8 cellular contexts compared by ENCODE assay signal in the genomic region with DNA sequence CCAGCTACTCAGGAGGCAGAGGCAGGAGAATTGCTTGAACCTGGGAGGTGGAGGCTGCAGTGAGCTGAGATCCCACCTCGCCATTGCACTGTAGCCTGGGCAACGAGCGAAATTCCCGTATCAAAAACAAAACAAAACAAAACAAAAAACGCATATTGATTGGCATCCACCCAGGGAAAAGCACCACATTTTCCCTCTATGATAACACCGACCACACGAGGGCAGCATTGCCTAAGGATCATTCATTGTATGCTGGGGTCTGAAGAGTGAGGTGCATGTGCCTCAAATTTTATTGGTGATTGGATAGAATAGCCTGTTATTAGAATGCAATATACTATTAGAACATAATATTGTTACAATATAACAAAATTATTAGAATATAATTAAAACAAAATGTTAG.
DNase-seq lines count a peak whose midpoint lies in the region; ATAC-seq lines count a peak whose summit lies in the region.

No MANE protein-coding gene starts in this region.

- DNase-seq in NCI-H1092 treated with DMSO at 0.1 percent for 48 hours (lab: John Stamatoyannopoulos, UW): peak; percentile 28
- no peak for DNase-seq in NCI-H1092 (lab: John Stamatoyannopoulos, UW)
- peak; percentile 44 to 51 for DNase-seq in SJSA1 (ENCODE audit: low read depth in 1 of 2, low spot score in 2 of 2)
- peak; percentile 38 for DNase-seq in fibroblast of gingiva (ENCODE audit: low read depth)
- DNase-seq in stimulated activated CD8-positive, alpha-beta memory T cell treated with anti-CD3 and anti-CD28 coated beads, Interleukin-7, amount 100 ng/mL, for 24 hours (ENCODE audit: low read depth): peak; percentile 9
- DNase-seq in amniotic stem cell (lab: John Stamatoyannopoulos, UW): no peak
- no peak for DNase-seq in NCI-H1694 treated with DMSO at 0.1 percent for 48 hours (lab: John Stamatoyannopoulos, UW)

- no peaks in the 10 kb centered on the region for H3K9me3 ChIP-seq in SJSA1 (replicated peaks)

- H3K27ac ChIP-seq in SJSA1: no peak overlapping the region

- H3K4me1 ChIP-seq in SJSA1 (replicated peaks): no peaks in the 10 kb centered on the region

- H3K36me3 ChIP-seq in SJSA1: peaks cover 4% of the 10 kb centered on the region; the same call in 1 of the 2 replicates

- H3K27me3 ChIP-seq in SJSA1 (replicated peaks): no peaks in the 10 kb centered on the region

- H3K4me3 ChIP-seq in SJSA1: no peak overlapping the region

- ATAC-seq in HG02678 (IDR thresholded peaks at IDR 0.05; ENCODE audit: unreplicated experiment): no peak

Comparison
In these comparisons a context has a peak if more than half of its experiments do, and no peak if none do; other contexts are left out.
1. DNase-seq: peak in NCI-H1092 treated with DMSO at 0.1 percent for 48 hours (single experiment), SJSA1 (2 of 2), fibroblast of gingiva (single experiment) and stimulated activated CD8-positive, alpha-beta memory T cell treated with anti-CD3 and anti-CD28 coated beads, Interleukin-7, amount 100 ng/mL, for 24 hours (single experiment); none in NCI-H1092 (single experiment), amniotic stem cell (single experiment) and NCI-H1694 treated with DMSO at 0.1 percent for 48 hours (single experiment).